8 cellular contexts compared by ENCODE assay signal in genomic region chr10:101066890-101067355, GRCh38. TPM values are rescaled to one million over a fixed set of nuclear protein-coding genes. Genes with fewer than 3 reads are reported as not detected.
DNase-seq lines count a peak whose midpoint lies in the region; ATAC-seq and TF ChIP-seq lines count a peak whose summit lies in the region.

No MANE protein-coding gene starts in this region.

- H3K4me3 ChIP-seq in BLaER1 (peak overlapping the region; percentile 78), MM.1S (ENCODE audit: low read length) (peak overlapping the region; percentile 73), muscle layer of colon (ENCODE audit: low read depth in 1 of 2, low read length in 2 of 2) (peak overlapping the region; percentile 73 to 78)

- H3K27me3 Mint-ChIP-seq in chondrocyte (ENCODE audit: low read depth) = peaks cover 2% of the 10 kb centered on the region

- no peaks in the 10 kb centered on the region for H3K9me2 ChIP-seq in MM.1S (replicated peaks; ENCODE audit: insufficient read depth, low read length)

- H3K27me3 ChIP-seq in BLaER1 = no peaks in the 10 kb centered on the region
- H3K27me3 ChIP-seq in MM.1S (replicated peaks; ENCODE audit: insufficient read depth, low read length) = no peaks in the 10 kb centered on the region
- peaks cover 34 to 51% of the 10 kb centered on the region in 2 donors for H3K27me3 ChIP-seq in muscle layer of colon (ENCODE audit: control insufficient read depth in 1 of 2, insufficient read depth in 2 of 2, low read length in 2 of 2)

- H3K9me3 ChIP-seq in BLaER1 (no peaks in the 10 kb centered on the region), MM.1S (replicated peaks; ENCODE audit: insufficient read depth, low read length) (no peaks in the 10 kb centered on the region), muscle layer of colon (ENCODE audit: low read length) (no peaks in the 10 kb centered on the region)

- H3K36me3 Mint-ChIP-seq in chondrocyte (ENCODE audit: low read depth) = no peaks in the 10 kb centered on the region

- peak overlapping the region; percentile 89 for H2AFZ ChIP-seq in MM.1S (ENCODE audit: low read length)

- H3K9ac ChIP-seq in BLaER1 (peak overlapping the region; percentile 100), MM.1S (ENCODE audit: low read length) (peak overlapping the region; percentile 38; the same call in 1 of the 2 replicates), muscle layer of colon (ENCODE audit: low read length) (no peak overlapping the region)

- H3K9me3 Mint-ChIP-seq in chondrocyte (ENCODE audit: low read depth) = no peaks in the 10 kb centered on the region

- peaks cover 35% of the 10 kb centered on the region for H3K4me1 Mint-ChIP-seq in chondrocyte (ENCODE audit: low read depth)

- no peak for ATAC-seq in GM21723 (IDR thresholded peaks at IDR 0.05; ENCODE audit: unreplicated experiment)
- no peak for ATAC-seq in HG02678 (IDR thresholded peaks at IDR 0.05; ENCODE audit: unreplicated experiment)

- H3K4me2 ChIP-seq in BLaER1 = peak overlapping the region; percentile 95
- H3K4me2 ChIP-seq in MM.1S (ENCODE audit: low read depth, low read length) = peak overlapping the region; percentile 96

- TF ChIP-seq CTCF in MM.1S (IDR thresholded peaks at IDR 0.05; ENCODE audit: low read length) = no peak
- TF ChIP-seq CTCF in chondrocyte (IDR thresholded peaks at IDR 0.05) = peak; percentile 36

- H3K36me3 ChIP-seq in BLaER1 = no peaks in the 10 kb centered on the region
- no peaks in the 10 kb centered on the region for H3K36me3 ChIP-seq in MM.1S (replicated peaks; ENCODE audit: insufficient read depth, low read length)
- H3K36me3 ChIP-seq in muscle layer of colon (ENCODE audit: insufficient read depth, low read length) = no peaks in the 10 kb centered on the region

- peaks cover 7% of the 10 kb centered on the region; the same call in 1 of the 2 replicates for H3F3A ChIP-seq in MM.1S (ENCODE audit: insufficient read depth, low read length)

- H4K20me1 ChIP-seq in BLaER1 (no peaks in the 10 kb centered on the region), MM.1S (ENCODE audit: insufficient read depth, low read length) (no peaks in the 10 kb centered on the region)

- no peak for DNase-seq in MM.1S
- no peak for DNase-seq in chondrocyte (ENCODE audit: low spot score)
- no peak for DNase-seq in UCSD-AML1 (lab: John Stamatoyannopoulos, UW; ENCODE audit: unreplicated experiment)
- no peak for DNase-seq in H4 (ENCODE audit: low spot score)

- H3K4me1 ChIP-seq in BLaER1 (peaks cover 70% of the 10 kb centered on the region), MM.1S (ENCODE audit: low read length) (peaks cover 21% of the 10 kb centered on the region), muscle layer of colon (ENCODE audit: insufficient read depth, low read length) (peaks cover 40% of the 10 kb centered on the region)

- peak overlapping the region; percentile 83 for H3K4me3 Mint-ChIP-seq in chondrocyte (ENCODE audit: unreplicated experiment)

- no peaks in the 10 kb centered on the region for H3K79me2 ChIP-seq in MM.1S (ENCODE audit: low read length)

- H3K27ac Mint-ChIP-seq in chondrocyte (ENCODE audit: unreplicated experiment) = peak overlapping the region; percentile 70

- peak overlapping the region; percentile 100 for H3K27ac ChIP-seq in BLaER1
- no peak overlapping the region for H3K27ac ChIP-seq in MM.1S (ENCODE audit: low read length)
- H3K27ac ChIP-seq in muscle layer of colon (ENCODE audit: low read depth, low read length) = no peak overlapping the region

RNA-seq across cellular contexts. Expression of gene KAZALD1, which starts 5.1 kb away (rescaled TPM):
- 18.9 to 43.4 TPM (median 19.8 TPM) in 3 replicates for total RNA-seq in chondrocyte
- total RNA-seq in H4 (2014; rRNA removed; shearing (Covaris generic)) = 10.2 and 22.5 TPM in 2 replicates

RNA-seq across cellular contexts. Expression of gene SFXN3, which starts 35.9 kb away (rescaled TPM):
- 92.4 to 101 TPM (median 96.9 TPM) in 3 replicates for total RNA-seq in chondrocyte
- total RNA-seq in H4 (2014; rRNA removed; shearing (Covaris generic)) = 35.7 and 35.8 TPM in 2 replicates

RNA-seq across cellular contexts. Expression of gene PDZD7, which starts 36.0 kb away (rescaled TPM):
- total RNA-seq in chondrocyte = 1.4 to 1.8 TPM (median 1.7 TPM) in 3 replicates
- total RNA-seq in H4 (2014; rRNA removed; shearing (Covaris generic)) = 0.21 and 0.97 TPM in 2 replicates
